ENCODE assay signal across 13 cellular contexts in genomic region chrX:9456250-9457074, GRCh38. TPM values are rescaled to one million over a fixed set of nuclear protein-coding genes. Genes with fewer than 3 reads are reported as not detected.
DNase-seq lines count a peak whose midpoint lies in the region; ATAC-seq lines count a peak whose summit lies in the region.
"Had no signal": no experiment of that assay in that cellular context is flagged by ENCODE, and none has a peak within 500 bp of the region (broad histone marks: within the 10 kb centered on the region; RNA-seq: fewer than 3 reads in every experiment).

No MANE protein-coding gene starts in this region.

- no peaks in the 10 kb centered on the region for H3K36me3 ChIP-seq in effector memory CD4-positive, alpha-beta T cell (ENCODE audit: control insufficient read depth, insufficient read depth, low read length)
- no peaks in the 10 kb centered on the region for H3K36me3 ChIP-seq in thymus (ENCODE audit: control insufficient read depth, insufficient read depth)
- H3K36me3 ChIP-seq: colonic mucosa, ovary had no signal

- H3K4me1 ChIP-seq in effector memory CD4-positive, alpha-beta T cell (ENCODE audit: control insufficient read depth, insufficient read depth, low read length, poor library complexity, severe bottlenecking), result peaks cover 11% of the 10 kb centered on the region
- H3K4me1 ChIP-seq in thymus (ENCODE audit: control insufficient read depth, insufficient read depth, low read length), result no peaks in the 10 kb centered on the region
- H3K4me1 ChIP-seq: colonic mucosa had no signal

- H3K4me3 ChIP-seq in effector memory CD4-positive, alpha-beta T cell (ENCODE audit: insufficient read depth, low read depth, low read length, poor library complexity, severe bottlenecking), result no peak overlapping the region
- no peak overlapping the region for H3K4me3 ChIP-seq in thymus (ENCODE audit: low read length)
- H3K4me3 ChIP-seq: colonic mucosa, ovary had no signal

- peaks cover 2% of the 10 kb centered on the region for H3K27me3 Mint-ChIP-seq in activated CD4-positive, alpha-beta T cell treated with anti-CD3 and anti-CD28 coated beads, Interleukin-2, amount 10 ng/mL, durations not matched to agents 24 days and 14 days

- peak overlapping the region; percentile 53 for H3K4me3 Mint-ChIP-seq in activated CD4-positive, alpha-beta T cell treated with anti-CD3 and anti-CD28 coated beads, Interleukin-2, amount 10 ng/mL, durations not matched to agents 24 days and 14 days

- H3K36me3 Mint-ChIP-seq in activated CD4-positive, alpha-beta T cell treated with anti-CD3 and anti-CD28 coated beads, Interleukin-2, amount 10 ng/mL, durations not matched to agents 24 days and 14 days (ENCODE audit: low read depth), result no peaks in the 10 kb centered on the region

- ATAC-seq in GM18909 (IDR thresholded peaks at IDR 0.05; ENCODE audit: poor library complexity, unreplicated experiment), result no peak
- ATAC-seq in GM21367 (IDR thresholded peaks at IDR 0.05; ENCODE audit: unreplicated experiment), result no peak
- ATAC-seq: left cardiac atrium had no signal

- DNase-seq in activated T-cell treated with anti-CD3 and anti-CD28 coated beads for 1 hour (ENCODE audit: low read depth) (peak; percentile 5), activated T-cell treated with anti-CD3 and anti-CD28 coated beads for 4 hours (no peak), superior temporal gyrus (ENCODE audit: extremely low spot score) (no peak)
- peak; percentile 82 for DNase-seq in activated CD4-positive, alpha-beta T cell treated with anti-CD3 and anti-CD28 coated beads, Interleukin-2, amount 10 ng/mL, durations not matched to agents 24 days and 14 days
- DNase-seq in effector memory CD4-positive, alpha-beta T cell, result peak in 2 of 3 donors; percentile 14 to 18
- DNase-seq: colonic mucosa, GOT3, left cardiac atrium, NCI-H345, ovary had no signal

- H3K27me3 ChIP-seq in effector memory CD4-positive, alpha-beta T cell (replicated peaks; ENCODE audit: control insufficient read depth, insufficient read depth, low read length, poor library complexity, severe bottlenecking), result no peaks in the 10 kb centered on the region
- H3K27me3 ChIP-seq in thymus (ENCODE audit: control insufficient read depth, insufficient read depth), result no peaks in the 10 kb centered on the region
- H3K27me3 ChIP-seq: colonic mucosa, ovary had no signal

- H3K27ac ChIP-seq in effector memory CD4-positive, alpha-beta T cell (ENCODE audit: insufficient read depth, low read length, poor library complexity, severe bottlenecking), result peak overlapping the region; percentile 82
- peak overlapping the region; percentile 68 for H3K27ac ChIP-seq in thymus (ENCODE audit: low read depth)
- H3K27ac ChIP-seq: colonic mucosa, ovary had no signal

- H3K27ac Mint-ChIP-seq in activated CD4-positive, alpha-beta T cell treated with anti-CD3 and anti-CD28 coated beads, Interleukin-2, amount 10 ng/mL, durations not matched to agents 24 days and 14 days, result peak overlapping the region; percentile 93

- peaks cover 25% of the 10 kb centered on the region for H3K4me1 Mint-ChIP-seq in activated CD4-positive, alpha-beta T cell treated with anti-CD3 and anti-CD28 coated beads, Interleukin-2, amount 10 ng/mL, durations not matched to agents 24 days and 14 days

- no peaks in the 10 kb centered on the region for H3K9me3 Mint-ChIP-seq in activated CD4-positive, alpha-beta T cell treated with anti-CD3 and anti-CD28 coated beads, Interleukin-2, amount 10 ng/mL, durations not matched to agents 24 days and 14 days

- 44% methylated on average over 8 of the region's 8 CpGs for WGBS in thymus

- intact Hi-C loops in activated CD4-positive, alpha-beta T cell treated with anti-CD3 and anti-CD28 coated beads, Interleukin-2, amount 10 ng/mL, durations not matched to agents 24 days and 14 days (cut with micrococcal nuclease), result loop anchor here (1.0 to 10.0 kb wide), 4 partner anchors 8 to 289 kb away; no protein-coding TSS in a partner anchor

- H3K9me3 ChIP-seq in effector memory CD4-positive, alpha-beta T cell (ENCODE audit: control insufficient read depth, low read length), result no peaks in the 10 kb centered on the region
- H3K9me3 ChIP-seq in thymus (ENCODE audit: control insufficient read depth), result no peaks in the 10 kb centered on the region
- H3K9me3 ChIP-seq: colonic mucosa, ovary had no signal

RNA-seq across cellular contexts. Expression of gene TBL1X, which starts 8.4 kb away (rescaled TPM):
- total RNA-seq in activated CD4-positive, alpha-beta T cell treated with anti-CD3 and anti-CD28 coated beads, Interleukin-2, amount 10 ng/mL, durations not matched to agents 24 days and 14 days, result 20.0 and 25.5 TPM in 2 replicates
- 11.5 TPM for polyA plus RNA-seq in thymus

Comparison
In these comparisons a context has a peak if more than half of its experiments do, and no peak if none do; other contexts are left out.
1. DNase-seq: peak in activated T-cell treated with anti-CD3 and anti-CD28 coated beads for 1 hour (single experiment), activated CD4-positive, alpha-beta T cell treated with anti-CD3 and anti-CD28 coated beads, Interleukin-2, amount 10 ng/mL, durations not matched to agents 24 days and 14 days (single experiment) and effector memory CD4-positive, alpha-beta T cell (2 of 3); none in activated T-cell treated with anti-CD3 and anti-CD28 coated beads for 4 hours (single experiment) and superior temporal gyrus (single experiment).